18 cellular contexts compared by ENCODE assay signal in the genomic region with DNA sequence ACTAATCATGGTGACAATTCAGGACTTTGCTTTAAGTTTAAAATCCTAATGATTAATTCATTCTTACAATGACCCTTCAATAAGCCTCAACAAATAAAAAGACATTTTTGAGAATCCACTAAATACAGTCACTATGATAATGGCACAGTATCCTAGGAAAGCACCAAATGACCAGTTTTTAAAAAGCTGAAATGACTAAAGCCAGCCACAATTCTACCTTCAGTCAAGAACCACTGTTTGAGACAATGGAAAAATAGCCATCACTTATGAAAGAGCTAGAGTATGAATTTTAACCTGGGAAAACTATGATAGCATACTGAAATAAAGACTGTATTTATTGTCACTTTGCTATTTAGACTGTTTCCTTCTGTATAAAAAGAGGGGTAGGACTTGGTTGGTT. TPM values are rescaled to one million over a fixed set of nuclear protein-coding genes. Genes with fewer than 3 reads are reported as not detected.
DNase-seq lines count a peak whose midpoint lies in the region; ATAC-seq, FAIRE-seq and TF ChIP-seq lines count a peak whose summit lies in the region.
"Had no signal": no experiment of that assay in that cellular context is flagged by ENCODE, and none has a peak within 500 bp of the region (broad histone marks: within the 10 kb centered on the region; RNA-seq: fewer than 3 reads in every experiment).

No MANE protein-coding gene starts in this region.

- no peak for ATAC-seq in foreskin keratinocyte
- peak; percentile 62 for ATAC-seq in stimulated activated effector memory CD8-positive, alpha-beta T cell treated with anti-CD3 and anti-CD28 coated beads, Interleukin-12 subunit alpha, Interleukin-12 subunit beta, amount 100 ng/mL, for 72 hours

- H3K36me3 Mint-ChIP-seq in stimulated activated effector memory CD8-positive, alpha-beta T cell treated with anti-CD3 and anti-CD28 coated beads, Interleukin-12 subunit alpha, Interleukin-12 subunit beta, amount 100 ng/mL, for 72 hours: peaks cover 75% of the 10 kb centered on the region

- FAIRE-seq in H54 (lab: Jason Lieb, UNC): peak; percentile 64
- FAIRE-seq in GM19239 (lab: Jason Lieb, UNC): no peak
- FAIRE-seq: G401.6 had no signal

- H3K27ac ChIP-seq in 22Rv1 (peak overlapping the region; percentile 28; the same call in 1 of the 2 replicates), foreskin keratinocyte (peak overlapping the region; percentile 17)
- H3K27ac ChIP-seq: KMS-11 had no signal

- no peak for TF ChIP-seq CTCF in 22Rv1 (IDR thresholded peaks at IDR 0.05)
- no peak for TF ChIP-seq CTCF in foreskin keratinocyte (conservative IDR thresholded peaks at IDR 0.05)

- H3K4me1 ChIP-seq in foreskin keratinocyte: peaks cover 15% of the 10 kb centered on the region

- H3K27me3 ChIP-seq in foreskin keratinocyte: no peaks in the 10 kb centered on the region

- peaks cover 8% of the 10 kb centered on the region for H3K4me1 Mint-ChIP-seq in stimulated activated effector memory CD8-positive, alpha-beta T cell treated with anti-CD3 and anti-CD28 coated beads, Interleukin-12 subunit alpha, Interleukin-12 subunit beta, amount 100 ng/mL, for 72 hours
- H3K4me1 Mint-ChIP-seq: H9 had no signal

- TF ChIP-seq POLR2A in H54 (IDR thresholded peaks at IDR 0.05; ENCODE audit: low read depth, low read length): no peak

- DNase-seq in H54 (ENCODE audit: insufficient read length, low spot score): no peak
- no peak for DNase-seq in foreskin keratinocyte
- no peak for DNase-seq in stimulated activated effector memory CD8-positive, alpha-beta T cell treated with anti-CD3 and anti-CD28 coated beads, Interleukin-12 subunit alpha, Interleukin-12 subunit beta, amount 100 ng/mL, for 72 hours (ENCODE audit: low spot score in 2 of 2)
- no peak for DNase-seq in CD1c-positive myeloid dendritic cell (ENCODE audit: extremely low spot score)
- DNase-seq in GM19239 (ENCODE audit: insufficient read length, low spot score): no peak
- DNase-seq in NCI-H526 treated with DMSO at 0.1 percent for 48 hours (lab: John Stamatoyannopoulos, UW): no peak
- DNase-seq: COR-L47, H9, NCI-H1417 treated with DMSO at 0.1 percent for 48 hours, NCI-H187 treated with DMSO at 0.1 percent for 48 hours, NCI-H226, NCI-H524, RPMI8226, SIG-M5 had no signal

- no peak overlapping the region for H3K4me3 Mint-ChIP-seq in stimulated activated effector memory CD8-positive, alpha-beta T cell treated with anti-CD3 and anti-CD28 coated beads, Interleukin-12 subunit alpha, Interleukin-12 subunit beta, amount 100 ng/mL, for 72 hours
- H3K4me3 Mint-ChIP-seq: CD14-positive monocyte, H9 had no signal

- no peaks in the 10 kb centered on the region for H3K9me3 Mint-ChIP-seq in stimulated activated effector memory CD8-positive, alpha-beta T cell treated with anti-CD3 and anti-CD28 coated beads, Interleukin-12 subunit alpha, Interleukin-12 subunit beta, amount 100 ng/mL, for 72 hours
- H3K9me3 Mint-ChIP-seq: CD14-positive monocyte, H9 had no signal

- H3K27ac Mint-ChIP-seq in stimulated activated effector memory CD8-positive, alpha-beta T cell treated with anti-CD3 and anti-CD28 coated beads, Interleukin-12 subunit alpha, Interleukin-12 subunit beta, amount 100 ng/mL, for 72 hours: peak overlapping the region; percentile 14

RNA-seq across cellular contexts. Expression of gene FBXW2, which starts 14.0 kb away (rescaled TPM):
- total RNA-seq in foreskin keratinocyte: 45.5 and 48.1 TPM in 2 replicates
- 24.0 and 27.7 TPM in 2 replicates for polyA plus RNA-seq in foreskin keratinocyte
